1 cellular context compared by ENCODE assay signal in the genomic region with DNA sequence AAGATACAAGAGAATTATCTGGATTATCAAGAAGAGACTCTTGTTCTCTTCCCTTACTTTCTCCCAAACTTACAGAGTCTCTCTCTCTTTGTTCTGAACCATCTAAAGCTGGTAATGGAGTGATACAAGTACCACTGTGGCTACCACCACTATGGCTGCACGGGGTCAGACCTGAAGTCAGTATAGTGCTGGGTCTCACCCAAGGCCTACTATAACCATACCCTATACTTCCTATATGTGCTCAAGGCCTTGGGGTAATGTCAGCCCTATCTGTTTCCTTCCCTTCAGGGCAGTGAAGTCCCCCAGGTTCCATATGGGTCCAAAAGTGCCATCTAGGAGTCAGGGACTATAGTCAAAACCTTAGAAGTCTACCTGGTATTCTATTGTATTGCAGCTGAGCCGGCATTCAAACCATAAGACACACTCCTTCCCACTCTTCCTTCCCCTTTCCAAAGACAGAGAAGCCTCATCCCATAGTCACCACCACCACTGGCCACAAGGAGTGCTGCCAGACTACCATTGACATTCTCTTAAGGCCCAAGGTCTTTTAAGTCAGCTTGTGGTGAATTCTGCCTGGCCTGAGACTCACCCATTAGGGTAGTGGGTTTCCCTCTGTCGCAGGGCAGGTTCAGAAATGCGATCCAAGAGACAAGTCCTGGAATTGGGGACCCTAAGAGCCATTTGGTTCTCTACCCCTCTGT.
TF ChIP-seq lines count a peak whose summit lies in the region.

No MANE protein-coding gene starts in this region.

TF ChIP-seq in HCT116, 20 proteins besides CTCF, POLR2A, EP300 and RAD21 (continued from another document):
- TF ChIP-seq REST (IDR thresholded peaks at IDR 0.05; ENCODE audit: low read depth) (no peak), YY1 (IDR thresholded peaks at IDR 0.05; ENCODE audit: extremely low read depth, insufficient replicate concordance, low read depth, low read length) (no peak), ZBTB33 (IDR thresholded peaks at IDR 0.05; ENCODE audit: extremely low read depth, insufficient replicate concordance, low read length) (no peak), EZH2phosphoT487 (IDR thresholded peaks at IDR 0.05; ENCODE audit: borderline replicate concordance) (no peak), FOSL1 (IDR thresholded peaks at IDR 0.05; ENCODE audit: low read depth) (no peak), SRF (IDR thresholded peaks at IDR 0.05; ENCODE audit: low read depth) (no peak), TCF7L2 (IDR thresholded peaks at IDR 0.05; ENCODE audit: borderline replicate concordance, extremely low read depth, insufficient read depth, insufficient read length) (no peak), SIN3A (IDR thresholded peaks at IDR 0.05; ENCODE audit: low read depth) (no peak), CBX3 (IDR thresholded peaks at IDR 0.05; ENCODE audit: low read depth) (no peak), JUND (IDR thresholded peaks at IDR 0.05) (no peak), CEBPB (IDR thresholded peaks at IDR 0.05; ENCODE audit: low read depth) (no peak)
- TF ChIP-seq, protein P1, sequence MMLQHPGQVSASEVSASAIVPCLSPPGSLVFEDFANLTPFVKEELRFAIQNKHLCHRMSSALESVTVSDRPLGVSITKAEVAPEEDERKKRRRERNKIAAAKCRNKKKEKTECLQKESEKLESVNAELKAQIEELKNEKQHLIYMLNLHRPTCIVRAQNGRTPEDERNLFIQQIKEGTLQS (IDR thresholded peaks at IDR 0.05) = no peak
TF ChIP-seq in HCT116: peak in this region for 0.
